Comparison of ENCODE assay signal across 1 cellular context in the genomic region with DNA sequence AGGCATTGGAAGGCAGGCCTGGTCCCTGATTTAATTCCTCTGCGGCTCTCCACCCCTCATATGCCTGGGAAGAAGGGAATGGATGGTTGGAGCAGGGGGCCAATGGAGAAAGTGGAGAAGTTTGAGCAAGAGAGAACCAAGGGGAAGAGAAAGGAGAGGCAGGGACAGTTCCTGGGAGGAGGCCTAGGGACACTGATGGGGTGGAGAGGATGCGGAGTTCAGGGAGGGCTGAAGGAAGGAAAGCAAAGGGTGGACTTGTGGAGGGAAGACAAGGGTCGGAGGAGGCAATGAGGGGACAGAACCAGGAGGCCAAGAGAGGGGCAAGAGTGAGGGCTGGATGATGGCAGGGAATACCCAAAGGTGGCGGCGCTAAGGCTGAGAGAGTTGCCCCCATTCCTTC.
TF ChIP-seq lines count a peak whose summit lies in the region.

No MANE protein-coding gene starts in this region.

TF ChIP-seq in H1, 55 proteins besides CTCF, POLR2A, EP300 and RAD21 (continued from another document):
- TF ChIP-seq, protein P1, sequence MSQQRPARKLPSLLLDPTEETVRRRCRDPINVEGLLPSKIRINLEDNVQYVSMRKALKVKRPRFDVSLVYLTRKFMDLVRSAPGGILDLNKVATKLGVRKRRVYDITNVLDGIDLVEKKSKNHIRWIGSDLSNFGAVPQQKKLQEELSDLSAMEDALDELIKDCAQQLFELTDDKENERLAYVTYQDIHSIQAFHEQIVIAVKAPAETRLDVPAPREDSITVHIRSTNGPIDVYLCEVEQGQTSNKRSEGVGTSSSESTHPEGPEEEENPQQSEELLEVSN (IDR thresholded peaks at IDR 0.05): no peak
- TF ChIP-seq HDAC6 (IDR thresholded peaks at IDR 0.05; ENCODE audit: low read depth, low read length) (no peak), CBX5 (IDR thresholded peaks at IDR 0.05; ENCODE audit: low read depth, low read length) (no peak), SUZ12 (IDR thresholded peaks at IDR 0.05; ENCODE audit: low read length) (no peak), FOSL1 (IDR thresholded peaks at IDR 0.05; ENCODE audit: insufficient read depth, low read depth, low read length) (no peak), TBP (IDR thresholded peaks at IDR 0.05; ENCODE audit: low read depth, low read length) (no peak), CHD1 (IDR thresholded peaks at IDR 0.05; ENCODE audit: low read depth, low read length) (no peak)
TF ChIP-seq in H1: peak in this region for 0.
